ENCODE assay signal across 23 cellular contexts in genomic region chr3:88628901-88629300, GRCh38.
"Had no signal": no experiment of that assay in that cellular context is flagged by ENCODE, and none has a peak within 500 bp of the region (broad histone marks: within the 10 kb centered on the region; RNA-seq: fewer than 3 reads in every experiment).

No MANE protein-coding gene starts in this region.

- H3K27me3 ChIP-seq: colonic mucosa, dorsolateral prefrontal cortex, esophagus muscularis mucosa, esophagus squamous epithelium, foreskin keratinocyte, gastrocnemius medialis, gastroesophageal sphincter, heart left ventricle, heart right ventricle had no signal

- DNase-seq: colonic mucosa; cortex of kidney; dermis blood vessel endothelial cell; dorsolateral prefrontal cortex; effector CD4-positive, alpha-beta T cell; effector CD8-positive, alpha-beta T cell; effector memory CD4-positive, alpha-beta T cell; effector memory CD8-positive, alpha-beta T cell; endodermal cell; erythroblast; esophagus squamous epithelium; foreskin fibroblast; foreskin keratinocyte; foreskin melanocyte; gastrocnemius medialis; glutamatergic neuron; head of caudate nucleus; heart left ventricle; heart right ventricle had no signal

- H3K4me3 ChIP-seq: colonic mucosa, coronary artery, dorsolateral prefrontal cortex, esophagus muscularis mucosa, esophagus squamous epithelium, gastrocnemius medialis, gastroesophageal sphincter, heart left ventricle, heart right ventricle had no signal

- H3K9me3 ChIP-seq: colonic mucosa, esophagus muscularis mucosa, esophagus squamous epithelium, gastrocnemius medialis, gastroesophageal sphincter, heart right ventricle had no signal

- H3K27ac ChIP-seq: colonic mucosa, coronary artery, dorsolateral prefrontal cortex, epithelial cell of prostate, esophagus muscularis mucosa, esophagus squamous epithelium, foreskin keratinocyte, gastrocnemius medialis, gastroesophageal sphincter, heart left ventricle, heart right ventricle had no signal

- H3K36me3 ChIP-seq: colonic mucosa, esophagus muscularis mucosa, esophagus squamous epithelium, gastrocnemius medialis, gastroesophageal sphincter, heart left ventricle, heart right ventricle had no signal

- H3K4me1 ChIP-seq: colonic mucosa, esophagus muscularis mucosa, esophagus squamous epithelium, foreskin keratinocyte, gastrocnemius medialis, gastroesophageal sphincter, heart left ventricle, heart right ventricle had no signal
